Comparison of ENCODE assay signal across 8 cellular contexts in the genomic region with DNA sequence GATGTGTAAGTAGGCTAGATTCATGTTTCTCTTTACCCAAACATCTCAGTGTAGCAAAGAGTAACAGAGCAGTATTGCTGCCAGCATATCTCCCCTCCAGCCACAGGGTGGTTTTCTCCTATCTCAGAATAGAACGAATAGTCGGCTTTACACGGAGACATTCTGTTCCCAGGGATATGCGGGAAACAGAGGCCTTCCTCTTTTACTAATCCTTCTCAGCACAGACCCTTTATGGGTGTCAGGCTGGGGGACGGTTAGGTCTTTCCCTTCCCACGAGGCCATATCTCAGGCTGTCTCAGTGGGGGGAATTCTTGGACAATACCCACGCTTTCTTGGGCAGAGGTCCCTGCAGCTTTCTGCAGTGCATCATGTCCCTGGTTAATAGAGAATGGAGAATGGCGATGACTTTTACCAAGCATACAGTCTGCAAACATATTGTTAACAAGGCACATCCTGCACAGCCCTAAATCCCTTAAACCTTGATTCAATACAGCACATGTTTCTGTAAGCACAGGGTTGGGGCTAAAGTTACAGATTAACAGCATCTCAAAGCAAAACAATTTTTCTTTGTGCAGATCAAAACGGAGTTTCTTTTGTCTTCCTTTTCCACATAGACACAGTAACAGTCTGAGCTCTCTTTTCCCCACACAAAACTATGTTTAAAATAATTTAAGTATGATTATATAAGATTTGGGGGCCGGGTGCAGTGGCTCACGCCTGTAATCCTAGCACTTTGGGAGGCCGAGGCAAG. TPM values are rescaled to one million over a fixed set of nuclear protein-coding genes. Genes with fewer than 3 reads are reported as not detected.
A peak's percentile ranks its signal among the peaks of the same experiment; 100 is the strongest.
DNase-seq lines count a peak whose midpoint lies in the region; ATAC-seq and TF ChIP-seq lines count a peak whose summit lies in the region.
"Not testable (repeated sequence)": the region's sequence is repeated elsewhere in the genome, so short reads cannot be mapped to it uniquely, and the experiment has no call there.

No MANE protein-coding gene starts in this region.

- H3K27ac Mint-ChIP-seq in Caco-2 (ENCODE audit: unreplicated experiment), result peak overlapping the region; percentile 1
- H3K27ac Mint-ChIP-seq in WTC11, result peak overlapping the region; percentile 73
- peak overlapping the region; percentile 20 for H3K27ac Mint-ChIP-seq in glutamatergic neuron (ENCODE audit: unreplicated experiment)
- peak overlapping the region; percentile 90 for H3K27ac Mint-ChIP-seq in progenitor cell of endocrine pancreas

- 30% methylated on average over 7 of the region's 12 CpGs for WGBS in right lobe of liver (ENCODE audit: insufficient coverage, low coverage, low lambda C conversion rate, missing lambda C conversion rate)

- POLR2A ChIA-PET in Caco-2 (lab: Charles Lee), result interaction anchor here (0.6 to 1.2 kb wide), 2 partner anchors 39 to 133 kb away, joined by 3 to 6 read pairs; a partner anchor contains a TSS
- POLR2A ChIA-PET in WTC11 (lab: Charles Lee), result not testable (repeated sequence)

- CTCF ChIA-PET in Caco-2 (lab: Charles Lee), result interaction anchor here (0.8 kb wide), 1 partner anchor 39 kb away, joined by 7 read pairs; a partner anchor contains a TSS
- CTCF ChIA-PET in WTC11 (lab: Charles Lee), result not testable (repeated sequence)

- not testable (repeated sequence) for TF ChIP-seq CTCF in Caco-2 (IDR thresholded peaks at IDR 0.05; ENCODE audit: insufficient read depth in 1 of 2, low read depth in 1 of 2, low read length in 1 of 2, severe bottlenecking in 1 of 2, unreplicated experiment in 1 of 2); WTC11 (IDR thresholded peaks at IDR 0.05); coronary artery (IDR thresholded peaks at IDR 0.05); glutamatergic neuron (IDR thresholded peaks at IDR 0.05; ENCODE audit: partially characterized antibody, unreplicated experiment); right lobe of liver (IDR thresholded peaks at IDR 0.05); progenitor cell of endocrine pancreas (IDR thresholded peaks at IDR 0.05; ENCODE audit: unreplicated experiment); tibial artery (IDR thresholded peaks at IDR 0.05)

- H3K36me3 Mint-ChIP-seq in Caco-2 (ENCODE audit: insufficient read depth, unreplicated experiment), result peaks cover 23% of the 10 kb centered on the region
- H3K36me3 Mint-ChIP-seq in WTC11, result peaks cover 10% of the 10 kb centered on the region
- not testable (repeated sequence) for H3K36me3 Mint-ChIP-seq in glutamatergic neuron (ENCODE audit: unreplicated experiment); progenitor cell of endocrine pancreas (ENCODE audit: insufficient read depth)

- not testable (repeated sequence) for H3K36me3 ChIP-seq in Caco-2 (ENCODE audit: control insufficient read depth, insufficient read depth, low read length); right lobe of liver
- H3K36me3 ChIP-seq in tibial artery, result peaks cover 0 to 11% (median 8%) of the 10 kb centered on the region in 3 donors

- ATAC-seq in WTC11, right lobe of liver: not testable (repeated sequence)

- H3K9me3 Mint-ChIP-seq in Caco-2 (ENCODE audit: unreplicated experiment); WTC11; glutamatergic neuron (ENCODE audit: unreplicated experiment); progenitor cell of endocrine pancreas (ENCODE audit: low read depth): not testable (repeated sequence)

- DNase-seq in Caco-2 (peak in 1 of 2 experiments; percentile 69), MV-4-11 (lab: John Stamatoyannopoulos, UW) (peak; percentile 72)
- not testable (repeated sequence) for DNase-seq in WTC11 (ENCODE audit: low spot score); coronary artery (ENCODE audit: low spot score); glutamatergic neuron; right lobe of liver; progenitor cell of endocrine pancreas (ENCODE audit: low spot score, unreplicated experiment); tibial artery

- not testable (repeated sequence) for BruUV-seq in Caco-2 (replicated peaks; lab: Mats Ljungman, UMichigan)

- peak overlapping the region; percentile 24 for H3K4me3 ChIP-seq in Caco-2 (ENCODE audit: low read depth, low read length)
- peak overlapping the region; percentile 52 for H3K4me3 ChIP-seq in coronary artery
- peak overlapping the region; percentile 23 to 42 (median 29) for H3K4me3 ChIP-seq in right lobe of liver
- H3K4me3 ChIP-seq in tibial artery, result not testable (repeated sequence)

- H3K4me1 ChIP-seq in Caco-2 (peaks cover 20% of the 10 kb centered on the region), right lobe of liver (peaks cover 0 to 38% (median 11%) of the 10 kb centered on the region in 4 donors), tibial artery (peaks cover 0 to 34% (median 14%) of the 10 kb centered on the region in 4 donors)

- intact Hi-C loops in Caco-2 (cut with micrococcal nuclease; ENCODE audit: unreplicated experiment), result loop anchor here (1.0 kb wide), 3 partner anchors 21 to 39 kb away; a partner anchor contains a TSS
- intact Hi-C loops in right lobe of liver (cut with DNase I); tibial artery (cut with DNase I; ENCODE audit: low total_unique reads): not testable (repeated sequence)

- H3K4me1 Mint-ChIP-seq in Caco-2 (ENCODE audit: low read depth, unreplicated experiment), result peaks cover 25% of the 10 kb centered on the region
- peaks cover 21% of the 10 kb centered on the region for H3K4me1 Mint-ChIP-seq in WTC11
- H3K4me1 Mint-ChIP-seq in glutamatergic neuron (ENCODE audit: low read depth, unreplicated experiment), result not testable (repeated sequence)
- H3K4me1 Mint-ChIP-seq in progenitor cell of endocrine pancreas (ENCODE audit: low read depth), result peaks cover 42% of the 10 kb centered on the region

- not testable (repeated sequence) for TF ChIP-seq POLR2A in right lobe of liver (IDR thresholded peaks at IDR 0.05)

- H3K27ac ChIP-seq in coronary artery (peak overlapping the region; percentile 74 to 82), right lobe of liver (peak overlapping the region in 2 of 3 donors; percentile 76 to 97), tibial artery (peak overlapping the region; percentile 51 to 64)

- not testable (repeated sequence) for H3K27me3 Mint-ChIP-seq in Caco-2 (ENCODE audit: insufficient read depth, unreplicated experiment); WTC11 (ENCODE audit: low read depth); glutamatergic neuron (ENCODE audit: unreplicated experiment); progenitor cell of endocrine pancreas

- H3K4me3 Mint-ChIP-seq in Caco-2 (ENCODE audit: unreplicated experiment), result peak overlapping the region; percentile 50
- H3K4me3 Mint-ChIP-seq in WTC11, result not testable (repeated sequence)
- H3K4me3 Mint-ChIP-seq in glutamatergic neuron (ENCODE audit: unreplicated experiment), result peak overlapping the region; percentile 4
- peak overlapping the region; percentile 61 for H3K4me3 Mint-ChIP-seq in progenitor cell of endocrine pancreas (ENCODE audit: low read depth)

- not testable (repeated sequence) for H3K9me3 ChIP-seq in Caco-2, right lobe of liver, tibial artery

- H3K27me3 ChIP-seq in Caco-2 (replicated peaks; ENCODE audit: control insufficient read depth, insufficient read depth, low read length); right lobe of liver; tibial artery: not testable (repeated sequence)

TF ChIP-seq in WTC11, 78 proteins besides CTCF, POLR2A, EP300 and RAD21:
- peak; percentile 47; the same call in 1 of the 2 replicates for TF ChIP-seq GABPB1 (CRISPR knock-in tag; IDR thresholded peaks at IDR 0.05)

RNA-seq across cellular contexts. Expression of a gene that starts 3.7 kb away (rescaled TPM):
- total RNA-seq in Caco-2 (2022) (20.7 and 21.5 TPM in 2 replicates), WTC11 (2021) (24.5 to 25.4 TPM (median 25.3 TPM) in 3 replicates), glutamatergic neuron (ENCODE audit: unreplicated experiment) (19.5 TPM), right lobe of liver (100 to 1,000 TPM in 4 of 6 experiments, 10 to 100 TPM in 2; 79.9 to 204 (median 124) TPM), progenitor cell of endocrine pancreas (48.8 and 50.0 TPM in 2 replicates)

RNA-seq across cellular contexts. Expression of a gene that starts 3.9 kb away (rescaled TPM):
- total RNA-seq in Caco-2 (2022), result 354 and 376 TPM in 2 replicates
- 173 to 223 TPM (median 185 TPM) in 3 replicates for total RNA-seq in WTC11 (2021)
- 71.9 TPM for total RNA-seq in glutamatergic neuron (ENCODE audit: unreplicated experiment)
- total RNA-seq in right lobe of liver, result 10 to 100 TPM; 28.0 to 69.2 (median 49.3) TPM
- 146 and 149 TPM in 2 replicates for total RNA-seq in progenitor cell of endocrine pancreas

RNA-seq across cellular contexts. Expression of a gene that starts 38.9 kb away (rescaled TPM):
- total RNA-seq in Caco-2 (2022) (54.0 and 63.5 TPM in 2 replicates), WTC11 (2021) (25.3 to 30.5 TPM (median 29.6 TPM) in 3 replicates), glutamatergic neuron (ENCODE audit: unreplicated experiment) (73.0 TPM), right lobe of liver (10 to 100 TPM in 1 of 6 experiments, 1 to 10 TPM in 5; 4.8 to 10.1 (median 8.5) TPM), progenitor cell of endocrine pancreas (55.7 and 57.8 TPM in 2 replicates)

Comparison
In these comparisons a context has a peak if more than half of its experiments do, and no peak if none do; other contexts are left out.
1. H3K27ac Mint-ChIP-seq: peak in every context shown above with its lines; median percentile 90 in progenitor cell of endocrine pancreas; 73 in WTC11; 20 in glutamatergic neuron; 1 in Caco-2.